Comparison of ENCODE assay signal across 15 cellular contexts in the genomic region with DNA sequence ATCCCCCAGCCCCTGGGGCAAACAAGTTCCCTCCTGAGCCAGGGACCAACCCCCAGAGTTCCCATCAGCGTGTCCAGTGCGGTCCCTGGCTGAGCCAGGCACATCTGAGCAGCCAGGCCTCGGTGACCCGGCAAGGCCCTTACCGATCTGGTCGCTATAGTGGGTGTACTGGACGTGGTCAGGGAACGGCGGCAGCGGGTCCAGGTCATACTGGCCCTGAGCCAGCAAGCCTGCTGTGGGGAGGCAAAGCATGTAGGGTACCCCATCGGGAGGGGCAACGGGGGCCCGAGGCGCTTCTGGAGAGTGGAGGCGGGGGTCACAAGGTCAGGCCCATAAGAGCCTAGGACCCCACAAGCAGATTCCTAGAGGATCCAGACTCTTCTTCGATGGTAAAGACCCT.
"Had no signal": no experiment of that assay in that cellular context is flagged by ENCODE, and none has a peak within 500 bp of the region (broad histone marks: within the 10 kb centered on the region; RNA-seq: fewer than 3 reads in every experiment).

No MANE protein-coding gene starts in this region.

- H3K9me3 Mint-ChIP-seq: dendritic cell treated with granulocyte-macrophage colony-stimulating factor and Interleukin-4, amounts not matched to agents 40 ng/mL and 50 ng/mL, for 4 days; natural killer cell had no signal

- DNase-seq: esophagus squamous epithelium; foreskin fibroblast; glutamatergic neuron; islet precursor cell; mammary epithelial cell; natural killer cell; small intestine; stimulated activated CD4-positive, alpha-beta T cell treated with anti-CD3 and anti-CD28 coated beads, Interleukin-12 subunit alpha, Interleukin-12 subunit beta, amount 100 ng/mL, for 4 hours; stimulated activated naive CD4-positive, alpha-beta T cell; stomach; uterus had no signal

- H3K36me3 ChIP-seq: esophagus squamous epithelium, gastroesophageal sphincter, neutrophil, stomach, upper lobe of left lung, uterus had no signal

- H3K27me3 ChIP-seq: uterus had no signal

- H3K4me3 ChIP-seq: esophagus squamous epithelium, gastroesophageal sphincter, stomach, upper lobe of left lung, uterus had no signal

- H3K9me3 ChIP-seq: esophagus squamous epithelium, gastroesophageal sphincter, neutrophil, stomach, upper lobe of left lung, uterus had no signal

- H3K4me3 Mint-ChIP-seq: dendritic cell treated with granulocyte-macrophage colony-stimulating factor and Interleukin-4, amounts not matched to agents 40 ng/mL and 50 ng/mL, for 4 days; natural killer cell had no signal

- H3K27ac Mint-ChIP-seq: dendritic cell treated with granulocyte-macrophage colony-stimulating factor and Interleukin-4, amounts not matched to agents 40 ng/mL and 50 ng/mL, for 4 days; natural killer cell had no signal

- H3K27ac ChIP-seq: neutrophil had no signal
